Comparison of ENCODE assay signal across 12 cellular contexts in the genomic region with DNA sequence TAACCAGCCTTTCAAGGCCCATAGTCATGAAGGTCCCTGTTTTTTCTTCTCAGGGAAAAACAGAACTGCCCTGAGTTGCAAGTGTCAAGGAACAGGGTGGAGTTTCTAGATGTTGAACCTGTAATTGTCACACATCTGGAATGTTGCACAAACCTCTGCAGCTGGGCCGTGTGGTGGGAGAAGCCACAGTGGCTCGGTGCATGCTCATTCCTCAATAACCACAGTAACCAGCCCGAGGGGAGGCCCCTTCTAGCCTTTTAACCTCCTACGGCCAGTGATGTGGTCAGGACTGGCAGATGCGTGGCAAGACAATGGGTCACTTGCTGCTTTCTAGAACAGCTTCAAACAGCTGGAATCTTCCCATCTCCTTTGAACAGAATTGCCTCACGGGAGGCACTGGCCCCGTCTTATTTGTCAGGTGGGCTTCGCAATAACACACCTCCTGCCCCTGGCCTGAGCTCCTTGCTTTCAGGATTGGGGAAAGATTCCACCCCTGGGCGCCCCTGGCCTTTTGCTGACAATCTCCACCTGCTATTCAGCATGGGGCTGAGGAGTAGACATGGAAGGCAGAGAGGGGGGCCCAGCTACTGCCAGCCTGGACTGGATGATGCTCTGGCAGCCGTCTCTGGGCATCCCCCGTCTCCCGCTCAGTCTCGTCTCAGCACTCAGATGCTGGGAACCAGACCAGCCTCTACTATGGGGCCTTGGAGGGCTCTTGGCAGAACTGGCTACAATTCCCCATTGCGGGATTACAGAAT.
DNase-seq lines count a peak whose midpoint lies in the region; ATAC-seq and TF ChIP-seq lines count a peak whose summit lies in the region.
"Had no signal": no experiment of that assay in that cellular context is flagged by ENCODE, and none has a peak within 500 bp of the region (broad histone marks: within the 10 kb centered on the region; RNA-seq: fewer than 3 reads in every experiment).

No MANE protein-coding gene starts in this region.

- intact Hi-C loops in HCT116 (cut with micrococcal nuclease), result no loop called here

- H3K27me3 Mint-ChIP-seq in immature natural killer cell (ENCODE audit: low read depth in 3 of 3), result peaks cover 0 to 4% (median 1%) of the 10 kb centered on the region in 3 donors

- TF ChIP-seq RAD21 in HCT116 (IDR thresholded peaks at IDR 0.05; ENCODE audit: low read depth), result no peak

- ATAC-seq in HCT116 (peak; percentile 87), RWPE2 (ENCODE audit: low read depth) (no peak), GM21723 (IDR thresholded peaks at IDR 0.05; ENCODE audit: unreplicated experiment) (no peak), HG03025 (IDR thresholded peaks at IDR 0.05; ENCODE audit: low FRiP score, unreplicated experiment) (no peak), GM21515 (IDR thresholded peaks at IDR 0.05; ENCODE audit: unreplicated experiment) (no peak)

- H3K27ac ChIP-seq in BLaER1 treated with 17β-estradiol and CSF1 and Interleukin-3, amounts not matched to agents 10 nM and 100 nM, result no peak overlapping the region
- no peak overlapping the region for H3K27ac ChIP-seq in HCT116 (ENCODE audit: low read depth, low read length)
- no peak overlapping the region for H3K27ac ChIP-seq in RWPE2 (ENCODE audit: poor library complexity, severe bottlenecking)

- H3K4me3 Mint-ChIP-seq in immature natural killer cell, result no peak overlapping the region
- H3K4me3 Mint-ChIP-seq: activated naive CD4-positive, alpha-beta T cell treated with anti-CD3 and anti-CD28 coated beads for 36 hours had no signal

- H3K27ac Mint-ChIP-seq in immature natural killer cell, result no peak overlapping the region
- H3K27ac Mint-ChIP-seq: activated naive CD4-positive, alpha-beta T cell treated with anti-CD3 and anti-CD28 coated beads for 36 hours; naive B cell had no signal

- H3K4me1 Mint-ChIP-seq in immature natural killer cell, result no peaks in the 10 kb centered on the region
- H3K4me1 Mint-ChIP-seq: naive B cell had no signal

- no peak overlapping the region for H3K9ac ChIP-seq in BLaER1 treated with 17β-estradiol and CSF1 and Interleukin-3, amounts not matched to agents 10 nM and 100 nM
- H3K9ac ChIP-seq in HCT116 (ENCODE audit: low read length), result no peak overlapping the region

- no peaks in the 10 kb centered on the region for H3K9me3 ChIP-seq in BLaER1 treated with 17β-estradiol and CSF1 and Interleukin-3, amounts not matched to agents 10 nM and 100 nM (replicated peaks in 1 of 11)
- H3K9me3 ChIP-seq in HCT116 (ENCODE audit: control insufficient read depth in 1 of 2, insufficient read depth in 1 of 2, low read depth in 1 of 2, low read length in 2 of 2) (no peaks in the 10 kb centered on the region), RWPE2 (ENCODE audit: severe bottlenecking) (no peaks in the 10 kb centered on the region)

- H3K36me3 Mint-ChIP-seq in immature natural killer cell, result no peaks in the 10 kb centered on the region
- H3K36me3 Mint-ChIP-seq: naive B cell had no signal

- RAD21 ChIA-PET in HCT116 (lab: Charles Lee; ENCODE audit: low non-redundant PET in 1 of 2, low total read pairs in 2 of 2, uncharacterized antibody in 2 of 2, unreplicated experiment in 2 of 2), result no interaction called here

- TF ChIP-seq CTCF in HCT116 (IDR thresholded peaks at IDR 0.05 in 2 of 3, conservative IDR thresholded peaks at IDR 0.05 in 1 of 3; ENCODE audit: borderline replicate concordance in 1 of 3, insufficient read depth in 1 of 3, low read depth in 2 of 3, low read length in 2 of 3), result no peak
- TF ChIP-seq CTCF in RWPE2 (IDR thresholded peaks at IDR 0.05; ENCODE audit: poor library complexity, severe bottlenecking), result no peak
- no peak for TF ChIP-seq CTCF in fibroblast of mammary gland (conservative IDR thresholded peaks at IDR 0.05; ENCODE audit: control insufficient read depth, insufficient read depth, low read depth, low read length)

- no peak overlapping the region for H2AFZ ChIP-seq in HCT116 (ENCODE audit: low read depth, low read length, poor library complexity, severe bottlenecking)

- CTCF ChIA-PET in HCT116 (lab: Charles Lee), result no interaction called here

- POLR2A ChIA-PET in HCT116 (lab: Charles Lee), result no interaction called here

- H3K4me3 ChIP-seq in BLaER1 treated with 17β-estradiol and CSF1 and Interleukin-3, amounts not matched to agents 10 nM and 100 nM, result no peak overlapping the region
- H3K4me3 ChIP-seq in HCT116 (replicated peaks in 1 of 2; ENCODE audit: low read depth in 1 of 2, low read length in 2 of 2) (no peak overlapping the region), RWPE2 (ENCODE audit: severe bottlenecking) (no peak overlapping the region), fibroblast of mammary gland (ENCODE audit: control insufficient read depth, low read depth, low read length) (no peak overlapping the region)

- H3K36me3 ChIP-seq in BLaER1 treated with 17β-estradiol and CSF1 and Interleukin-3, amounts not matched to agents 10 nM and 100 nM, result no peaks in the 10 kb centered on the region
- H3K36me3 ChIP-seq in HCT116 (ENCODE audit: control insufficient read depth in 1 of 2, insufficient read depth in 2 of 2, low read length in 2 of 2) (no peaks in the 10 kb centered on the region), RWPE2 (ENCODE audit: low read depth) (no peaks in the 10 kb centered on the region)

- no peaks in the 10 kb centered on the region for H3K79me2 ChIP-seq in HCT116 (ENCODE audit: insufficient read depth, low read length)

- H3K9me3 Mint-ChIP-seq in immature natural killer cell, result no peaks in the 10 kb centered on the region
- H3K9me3 Mint-ChIP-seq: activated naive CD4-positive, alpha-beta T cell treated with anti-CD3 and anti-CD28 coated beads for 36 hours; naive B cell had no signal

- peaks cover 0 to 41% (median 0%) of the 10 kb centered on the region in 11 experiments; a peak in 3 of 22 replicates for H3K27me3 ChIP-seq in BLaER1 treated with 17β-estradiol and CSF1 and Interleukin-3, amounts not matched to agents 10 nM and 100 nM
- H3K27me3 ChIP-seq in HCT116 (ENCODE audit: insufficient read depth, low read length) (no peaks in the 10 kb centered on the region), RWPE2 (ENCODE audit: insufficient read depth, poor library complexity, severe bottlenecking) (no peaks in the 10 kb centered on the region)

- H3K9me2 ChIP-seq in HCT116 (ENCODE audit: insufficient read depth), result no peaks in the 10 kb centered on the region

- DNase-seq in HCT116 (ENCODE audit: low read depth, low spot score) (peak; percentile 36), RWPE2 (ENCODE audit: low spot score) (peak; percentile 19), fibroblast of mammary gland (ENCODE audit: low read depth) (peak; percentile 65), immature natural killer cell (no peak)
- DNase-seq: activated naive CD4-positive, alpha-beta T cell treated with anti-CD3 and anti-CD28 coated beads for 36 hours; DMS53; naive B cell; NCI-H1436 had no signal

- H4K20me1 ChIP-seq in BLaER1 treated with 17β-estradiol and CSF1 and Interleukin-3, amounts not matched to agents 10 nM and 100 nM, result peaks cover 0 to 57% (median 0%) of the 10 kb centered on the region in 11 experiments; a peak in 7 of 22 replicates
- H4K20me1 ChIP-seq in HCT116 (ENCODE audit: insufficient read depth), result no peaks in the 10 kb centered on the region; the same call in 1 of the 2 replicates

- no peak for TF ChIP-seq POLR2A in HCT116 (IDR thresholded peaks at IDR 0.05; ENCODE audit: borderline replicate concordance, extremely low read depth, insufficient read depth, insufficient read length)

- H3K4me1 ChIP-seq in BLaER1 treated with 17β-estradiol and CSF1 and Interleukin-3, amounts not matched to agents 10 nM and 100 nM, result peaks cover 10 to 22% (median 17%) of the 10 kb centered on the region in 10 experiments; a peak in 18 of 20 replicates
- H3K4me1 ChIP-seq in HCT116 (ENCODE audit: control insufficient read depth in 1 of 2, insufficient read depth in 2 of 2, low read length in 2 of 2), result peaks cover 10 to 20% of the 10 kb centered on the region in 2 experiments
- peaks cover 5% of the 10 kb centered on the region for H3K4me1 ChIP-seq in RWPE2 (ENCODE audit: insufficient read depth, poor library complexity, severe bottlenecking)

- H3K4me2 ChIP-seq in BLaER1 treated with 17β-estradiol and CSF1 and Interleukin-3, amounts not matched to agents 10 nM and 100 nM, result peak overlapping the region in 7 of 11 experiments; percentile 8 to 35 (median 19); a peak in 9 of 22 replicates
- H3K4me2 ChIP-seq in HCT116 (ENCODE audit: low read length), result peak overlapping the region; percentile 20

- no TSS peak for BruUV-seq in HCT116 (replicated peaks; lab: Mats Ljungman, UMichigan)

TF ChIP-seq in HCT116, 20 proteins besides CTCF, POLR2A, EP300 and RAD21:
- TF ChIP-seq TCF7L2 (IDR thresholded peaks at IDR 0.05; ENCODE audit: borderline replicate concordance, extremely low read depth, insufficient read depth, insufficient read length) (no peak), CEBPB (IDR thresholded peaks at IDR 0.05; ENCODE audit: low read depth) (0 out of 2 replicates have a peak, but pooled peaks have one; percentile 39), POLR2AphosphoS5 (IDR thresholded peaks at IDR 0.05; ENCODE audit: low read depth, low read length) (0 out of 2 replicates have a peak, but pooled peaks have one; percentile 27), EGR1 (IDR thresholded peaks at IDR 0.05; ENCODE audit: low read depth) (no peak), SIN3A (IDR thresholded peaks at IDR 0.05; ENCODE audit: low read depth) (no peak), SP1 (IDR thresholded peaks at IDR 0.05; ENCODE audit: low read depth) (0 out of 2 replicates have a peak, but pooled peaks have one; percentile 13), ELF1 (IDR thresholded peaks at IDR 0.05; ENCODE audit: borderline replicate concordance, low read depth) (no peak)
- TF ChIP-seq, protein P1, sequence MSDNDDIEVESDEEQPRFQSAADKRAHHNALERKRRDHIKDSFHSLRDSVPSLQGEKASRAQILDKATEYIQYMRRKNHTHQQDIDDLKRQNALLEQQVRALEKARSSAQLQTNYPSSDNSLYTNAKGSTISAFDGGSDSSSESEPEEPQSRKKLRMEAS (IDR thresholded peaks at IDR 0.05), result 0 out of 2 replicates have a peak, but pooled peaks have one; percentile 10
- TF ChIP-seq, protein P2, sequence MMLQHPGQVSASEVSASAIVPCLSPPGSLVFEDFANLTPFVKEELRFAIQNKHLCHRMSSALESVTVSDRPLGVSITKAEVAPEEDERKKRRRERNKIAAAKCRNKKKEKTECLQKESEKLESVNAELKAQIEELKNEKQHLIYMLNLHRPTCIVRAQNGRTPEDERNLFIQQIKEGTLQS (IDR thresholded peaks at IDR 0.05), result no peak

Comparison
In these comparisons a context has a peak if more than half of its experiments do, and no peak if none do; other contexts are left out.
1. DNase-seq: peak in HCT116 (single experiment), RWPE2 (single experiment) and fibroblast of mammary gland (single experiment); none in immature natural killer cell (0 of 3).